12 cellular contexts compared by ENCODE assay signal in the genomic region with DNA sequence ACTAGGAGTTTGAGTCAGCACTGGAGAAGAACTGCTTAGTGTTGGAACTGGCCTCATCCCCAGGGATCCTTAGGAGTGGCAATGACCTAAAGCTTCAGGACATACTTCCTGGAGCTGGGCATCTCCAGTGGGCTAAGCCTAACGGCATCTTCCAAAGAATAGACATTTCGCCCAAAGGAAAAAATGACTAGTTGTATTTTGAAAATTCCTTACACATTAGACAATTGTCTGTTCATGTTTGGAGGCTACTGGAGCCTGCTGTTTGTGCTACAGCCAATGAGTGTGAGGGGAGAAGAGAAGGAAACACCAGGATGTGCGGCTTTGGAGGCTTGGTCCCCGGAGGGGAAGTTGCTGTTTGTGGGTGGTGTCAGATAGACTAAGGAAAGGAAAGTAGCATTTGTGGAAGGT.
DNase-seq lines count a peak whose midpoint lies in the region; ATAC-seq, FAIRE-seq and TF ChIP-seq lines count a peak whose summit lies in the region.
"Had no signal": no experiment of that assay in that cellular context is flagged by ENCODE, and none has a peak within 500 bp of the region (broad histone marks: within the 10 kb centered on the region; RNA-seq: fewer than 3 reads in every experiment).

No MANE protein-coding gene starts in this region.

- 36 to 41% methylated on average over 4 of the region's 4 CpGs for WGBS in heart right ventricle, 2 donors

- H3K27me3 ChIP-seq in astrocyte (ENCODE audit: insufficient read depth, low read length) (no peaks in the 10 kb centered on the region), heart right ventricle (no peaks in the 10 kb centered on the region)

- H3K4me2 ChIP-seq in astrocyte (ENCODE audit: low read length) = peak overlapping the region; percentile 16

- DNase-seq in H4 (ENCODE audit: low spot score) (peak; percentile 72), astrocyte (ENCODE audit: low read depth) (no peak), heart right ventricle (peak; percentile 25 to 62), superior temporal gyrus (ENCODE audit: extremely low spot score) (peak; percentile 20), kidney (no peak), H54 (ENCODE audit: insufficient read length, low spot score) (no peak)
- DNase-seq: activated CD4-positive, alpha-beta T cell treated with anti-CD3 and anti-CD28 coated beads for 1 hour; naive B cell; stimulated activated naive CD4-positive, alpha-beta T cell treated with Interleukin-2 at 50 U/mL for 16 hours had no signal

- no peaks in the 10 kb centered on the region for H3K79me2 ChIP-seq in astrocyte (ENCODE audit: insufficient read depth, low read length)

- H3K4me3 ChIP-seq in astrocyte (ENCODE audit: insufficient read depth, low read depth, low read length) = no peak overlapping the region
- peak overlapping the region in 1 of 10 donors; percentile 3 for H3K4me3 ChIP-seq in heart right ventricle
- no peak overlapping the region for H3K4me3 ChIP-seq in kidney (ENCODE audit: low read length in 2 of 2)

- ATAC-seq in heart right ventricle (peak; percentile 73 to 95 (median 92)), HG03460 (IDR thresholded peaks at IDR 0.05; ENCODE audit: unreplicated experiment) (no peak), GM18870 (IDR thresholded peaks at IDR 0.05; ENCODE audit: unreplicated experiment) (no peak)

- no peaks in the 10 kb centered on the region for H3K4me1 ChIP-seq in astrocyte (ENCODE audit: insufficient read depth, low read length)
- H3K4me1 ChIP-seq in heart right ventricle = peaks cover 4 to 29% (median 18%) of the 10 kb centered on the region in 9 donors
- peaks cover 0 to 4% of the 10 kb centered on the region in 2 donors for H3K4me1 ChIP-seq in kidney (ENCODE audit: control insufficient read depth in 1 of 2, insufficient read depth in 1 of 2, low read depth in 1 of 2, low read length in 2 of 2)

- H3K27ac ChIP-seq in astrocyte (ENCODE audit: low read depth, low read length) (no peak overlapping the region), heart right ventricle (peak overlapping the region in 9 of 10 donors; percentile 28 to 79 (median 68)), kidney (ENCODE audit: low read depth in 2 of 2, low read length in 2 of 2) (peak overlapping the region in 1 of 2 donors; percentile 36)

- H3K9me3 Mint-ChIP-seq in astrocyte (ENCODE audit: unreplicated experiment) = no peaks in the 10 kb centered on the region
- H3K9me3 Mint-ChIP-seq: naive B cell had no signal

- H3K4me1 Mint-ChIP-seq in astrocyte (ENCODE audit: low read depth, unreplicated experiment) = peaks cover 11% of the 10 kb centered on the region

- H3K9me3 ChIP-seq in astrocyte (ENCODE audit: insufficient read depth, low read depth, low read length) (no peaks in the 10 kb centered on the region), heart right ventricle (no peaks in the 10 kb centered on the region), kidney (ENCODE audit: control insufficient read depth in 1 of 2, low read length in 2 of 2) (no peaks in the 10 kb centered on the region)

- no peaks in the 10 kb centered on the region for H3K36me3 ChIP-seq in astrocyte (ENCODE audit: insufficient read depth, low read length)
- no peaks in the 10 kb centered on the region for H3K36me3 ChIP-seq in heart right ventricle
- H3K36me3 ChIP-seq in kidney (ENCODE audit: control insufficient read depth in 1 of 2, insufficient read depth in 2 of 2, low read length in 2 of 2) = no peaks in the 10 kb centered on the region

- no peaks in the 10 kb centered on the region for H4K20me1 ChIP-seq in astrocyte (ENCODE audit: insufficient read depth, low read length)

- no peaks in the 10 kb centered on the region for H3K36me3 Mint-ChIP-seq in astrocyte (ENCODE audit: low read depth, unreplicated experiment)
- H3K36me3 Mint-ChIP-seq: naive B cell had no signal

- intact Hi-C loops in heart right ventricle (cut with DNase I) = no loop called here
- intact Hi-C loops in kidney (cut with DNase I) = no loop called here

- peak overlapping the region; percentile 51 for H3K27ac Mint-ChIP-seq in astrocyte (ENCODE audit: unreplicated experiment)
- H3K27ac Mint-ChIP-seq: naive B cell had no signal

- no peak overlapping the region for H3K4me3 Mint-ChIP-seq in astrocyte (ENCODE audit: unreplicated experiment)
- H3K4me3 Mint-ChIP-seq: naive B cell had no signal

- peak overlapping the region; percentile 1 for H2AFZ ChIP-seq in astrocyte (ENCODE audit: low read depth, low read length)

- no peak for TF ChIP-seq POLR2A in H54 (IDR thresholded peaks at IDR 0.05; ENCODE audit: low read depth, low read length)

- no peak overlapping the region for H3K9ac ChIP-seq in astrocyte (ENCODE audit: low read length)
- no peak overlapping the region for H3K9ac ChIP-seq in kidney (ENCODE audit: low read length in 2 of 2)

- no peak for TF ChIP-seq CTCF in astrocyte (IDR thresholded peaks at IDR 0.05; ENCODE audit: insufficient read depth, low read depth, low read length)
- TF ChIP-seq CTCF in heart right ventricle (IDR thresholded peaks at IDR 0.05) = no peak
- TF ChIP-seq CTCF in kidney (IDR thresholded peaks at IDR 0.05; ENCODE audit: borderline replicate concordance, extremely low read depth, insufficient read depth) = no peak

- FAIRE-seq in astrocyte (lab: Jason Lieb, UNC) (peak; percentile 39), kidney (lab: Jason Lieb, UNC) (no peak), H54 (lab: Jason Lieb, UNC) (no peak)
- FAIRE-seq: colon had no signal

- peaks cover 14% of the 10 kb centered on the region for H3K27me3 Mint-ChIP-seq in astrocyte (ENCODE audit: low read depth, unreplicated experiment)

Comparison
In these comparisons a context has a peak if more than half of its experiments do, and no peak if none do; other contexts are left out.
1. DNase-seq: peak in H4 (single experiment), heart right ventricle (2 of 2) and superior temporal gyrus (single experiment); none in astrocyte (single experiment), kidney (single experiment) and H54 (single experiment).
2. ATAC-seq: peak in heart right ventricle (8 of 8); none in HG03460 (single experiment) and GM18870 (single experiment).